ENCODE assay signal across 34 cellular contexts in genomic region chr11:105469931-105470330, GRCh38.
"Had no signal": no experiment of that assay in that cellular context is flagged by ENCODE, and none has a peak within 500 bp of the region (broad histone marks: within the 10 kb centered on the region; RNA-seq: fewer than 3 reads in every experiment).

No MANE protein-coding gene starts in this region.

- H3K4me1 ChIP-seq: ascending aorta, colonic mucosa had no signal

- H3K36me3 Mint-ChIP-seq: activated naive CD4-positive, alpha-beta T cell treated with anti-CD3 and anti-CD28 coated beads, Interleukin-2, amount 50 U/mL, for 24 hours; activated naive CD8-positive, alpha-beta T cell treated with anti-CD3 and anti-CD28 coated beads, Interleukin-2, amount 10 ng/mL, durations not matched to agents 7 days and 5 days had no signal

- H3K9me3 Mint-ChIP-seq: activated CD4-positive, alpha-beta T cell treated with anti-CD3 and anti-CD28 coated beads, Interleukin-2, amount 10 ng/mL, durations not matched to agents 24 days and 14 days; activated CD8-positive, alpha-beta T cell treated with anti-CD3 and anti-CD28 coated beads for 36 hours; activated naive CD4-positive, alpha-beta T cell treated with anti-CD3 and anti-CD28 coated beads, Interleukin-2, amount 50 U/mL, for 24 hours; activated naive CD8-positive, alpha-beta T cell treated with anti-CD3 and anti-CD28 coated beads, Interleukin-2, amount 10 ng/mL, durations not matched to agents 7 days and 5 days; activated T-cell treated with anti-CD3 and anti-CD28 coated beads, Interleukin-2, amount 50 U/mL, for 72 hours; activated T-helper 17 cell treated with anti-CD3 and anti-CD28 coated beads, Interleukin-2, amount 50 U/mL, for 72 hours had no signal

- H3K9me3 ChIP-seq: ascending aorta, colonic mucosa, MG63 had no signal

- H3K4me3 ChIP-seq: ascending aorta, cardiac muscle cell, colonic mucosa, MG63 had no signal

- H3K27me3 ChIP-seq: ascending aorta, cardiac muscle cell, colonic mucosa, MG63 had no signal

- H3K4me1 Mint-ChIP-seq: activated CD4-positive, alpha-beta T cell treated with anti-CD3 and anti-CD28 coated beads, Interleukin-2, amount 10 ng/mL, durations not matched to agents 24 days and 14 days; activated naive CD4-positive, alpha-beta T cell treated with anti-CD3 and anti-CD28 coated beads, Interleukin-2, amount 50 U/mL, for 24 hours; activated naive CD8-positive, alpha-beta T cell treated with anti-CD3 and anti-CD28 coated beads, Interleukin-2, amount 10 ng/mL, durations not matched to agents 7 days and 5 days; activated T-helper 17 cell treated with anti-CD3 and anti-CD28 coated beads, Interleukin-2, amount 50 U/mL, for 72 hours; central memory CD8-positive, alpha-beta T cell had no signal

- H3K36me3 ChIP-seq: ascending aorta, cardiac muscle cell, colonic mucosa, MG63, WERI-Rb-1 had no signal

- H3K27ac ChIP-seq: ascending aorta, cardiac muscle cell, colonic mucosa, RWPE1, WERI-Rb-1 had no signal

- H3K27me3 Mint-ChIP-seq: activated CD4-positive, alpha-beta T cell treated with anti-CD3 and anti-CD28 coated beads, Interleukin-2, amount 10 ng/mL, durations not matched to agents 24 days and 14 days; activated CD8-positive, alpha-beta T cell treated with anti-CD3 and anti-CD28 coated beads for 36 hours; activated naive CD4-positive, alpha-beta T cell treated with anti-CD3 and anti-CD28 coated beads, Interleukin-2, amount 50 U/mL, for 24 hours; activated naive CD8-positive, alpha-beta T cell treated with anti-CD3 and anti-CD28 coated beads, Interleukin-2, amount 10 ng/mL, durations not matched to agents 7 days and 5 days; activated T-helper 17 cell treated with anti-CD3 and anti-CD28 coated beads, Interleukin-2, amount 50 U/mL, for 72 hours; central memory CD8-positive, alpha-beta T cell had no signal

- DNase-seq: activated CD4-positive, alpha-beta T cell treated with anti-CD3 and anti-CD28 coated beads, Interleukin-2, amount 10 ng/mL, durations not matched to agents 24 days and 14 days; activated CD4-positive, alpha-beta T cell treated with anti-CD3 and anti-CD28 coated beads, Interleukin-2, amount 50 U/mL, for 4 hours; activated CD8-positive, alpha-beta T cell treated with anti-CD3 and anti-CD28 coated beads for 36 hours; activated effector memory CD4-positive, alpha-beta T cell treated with anti-CD3 and anti-CD28 coated beads, Interleukin-2, amount 50 U/mL, for 16 hours; activated naive CD4-positive, alpha-beta T cell; activated naive CD8-positive, alpha-beta T cell treated with anti-CD3 and anti-CD28 coated beads, Interleukin-2, amount 10 ng/mL, durations not matched to agents 7 days and 5 days; activated T-cell treated with anti-CD3 and anti-CD28 coated beads, Interleukin-2, amount 50 U/mL, for 1 hour; activated T-cell treated with anti-CD3 and anti-CD28 coated beads, Interleukin-2, amount 50 U/mL, for 72 hours; amygdala; colonic mucosa; Karpas-422; MG63; NCI-H1048; NCI-H1105 treated with DMSO at 0.1 percent for 48 hours; NCI-H1436; NCI-H1694; NCI-H1930; NCI-H2081 treated with DMSO at 0.1 percent for 48 hours; NCI-H2171; NCI-H2227 treated with DMSO at 0.1 percent for 48 hours; NCI-H446 treated with DMSO at 0.1 percent for 48 hours; NCI-H524; SIG-M5; SW 1271; T-helper 1 cell; T1000; WERI-Rb-1 had no signal

- ATAC-seq: activated CD8-positive, alpha-beta T cell treated with anti-CD3 and anti-CD28 coated beads for 36 hours; activated T-cell treated with anti-CD3 and anti-CD28 coated beads, Interleukin-2, amount 50 U/mL, for 72 hours; activated T-helper 17 cell treated with anti-CD3 and anti-CD28 coated beads, Interleukin-2, amount 50 U/mL, for 72 hours; Right ventricle myocardium inferior had no signal

- H3K4me3 Mint-ChIP-seq: activated CD4-positive, alpha-beta T cell treated with anti-CD3 and anti-CD28 coated beads, Interleukin-2, amount 10 ng/mL, durations not matched to agents 24 days and 14 days; activated CD8-positive, alpha-beta T cell treated with anti-CD3 and anti-CD28 coated beads for 36 hours; activated naive CD4-positive, alpha-beta T cell treated with anti-CD3 and anti-CD28 coated beads, Interleukin-2, amount 50 U/mL, for 24 hours; activated naive CD8-positive, alpha-beta T cell treated with anti-CD3 and anti-CD28 coated beads, Interleukin-2, amount 10 ng/mL, durations not matched to agents 7 days and 5 days; activated T-cell treated with anti-CD3 and anti-CD28 coated beads, Interleukin-2, amount 50 U/mL, for 72 hours; activated T-helper 17 cell treated with anti-CD3 and anti-CD28 coated beads, Interleukin-2, amount 50 U/mL, for 72 hours; central memory CD8-positive, alpha-beta T cell had no signal

- H3K27ac Mint-ChIP-seq: activated CD4-positive, alpha-beta T cell treated with anti-CD3 and anti-CD28 coated beads, Interleukin-2, amount 10 ng/mL, durations not matched to agents 24 days and 14 days; activated CD8-positive, alpha-beta T cell treated with anti-CD3 and anti-CD28 coated beads for 36 hours; activated naive CD4-positive, alpha-beta T cell treated with anti-CD3 and anti-CD28 coated beads, Interleukin-2, amount 50 U/mL, for 24 hours; activated naive CD8-positive, alpha-beta T cell treated with anti-CD3 and anti-CD28 coated beads, Interleukin-2, amount 10 ng/mL, durations not matched to agents 7 days and 5 days; activated T-cell treated with anti-CD3 and anti-CD28 coated beads, Interleukin-2, amount 50 U/mL, for 72 hours; activated T-helper 17 cell treated with anti-CD3 and anti-CD28 coated beads, Interleukin-2, amount 50 U/mL, for 72 hours had no signal
